Comparison of ENCODE assay signal across 1 cellular context in the genomic region with DNA sequence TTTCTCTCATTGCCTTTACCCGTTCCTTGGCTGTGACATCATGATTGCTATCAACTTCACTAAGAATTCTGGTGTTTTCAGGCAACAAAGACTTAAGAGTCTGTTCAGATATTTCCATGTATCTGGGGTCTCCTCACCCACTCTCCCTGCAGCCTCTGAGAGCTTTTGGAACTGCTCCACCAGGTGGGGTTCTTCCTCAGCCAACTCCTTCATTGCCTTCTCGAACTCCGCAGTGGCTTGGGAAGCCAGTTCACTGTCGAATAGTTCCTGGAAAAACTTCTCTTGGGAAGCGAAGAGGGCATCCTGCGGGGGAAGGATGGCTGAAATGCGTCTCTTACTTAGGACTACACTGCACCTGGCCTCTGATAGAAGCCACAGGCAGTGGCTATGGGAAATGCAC.
TF ChIP-seq lines count a peak whose summit lies in the region.

No MANE protein-coding gene starts in this region.

TF ChIP-seq in GM23338, 12 proteins besides CTCF, POLR2A, EP300 and RAD21 (continued from another document):
- TF ChIP-seq ZNF462 (CRISPR knock-in tag; IDR thresholded peaks at IDR 0.05) (no peak), EZH2phosphoT487 (IDR thresholded peaks at IDR 0.05; ENCODE audit: unreplicated experiment) (no peak), ZNF114 (CRISPR knock-in tag; IDR thresholded peaks at IDR 0.05) (no peak), POLR2AphosphoS5 (IDR thresholded peaks at IDR 0.05; ENCODE audit: low read depth) (no peak), CREB1 (CRISPR knock-in tag; IDR thresholded peaks at IDR 0.05; ENCODE audit: low read depth) (no peak), REST (IDR thresholded peaks at IDR 0.05; ENCODE audit: unreplicated experiment) (no peak), ZNF331 (CRISPR knock-in tag; IDR thresholded peaks at IDR 0.05; ENCODE audit: low read depth) (no peak), STAT1 (IDR thresholded peaks at IDR 0.05; ENCODE audit: unreplicated experiment) (no peak), JUNB (IDR thresholded peaks at IDR 0.05; ENCODE audit: unreplicated experiment) (no peak), EZH2 (IDR thresholded peaks at IDR 0.05; ENCODE audit: low read depth, unreplicated experiment) (no peak)
- TF ChIP-seq, protein P1, sequence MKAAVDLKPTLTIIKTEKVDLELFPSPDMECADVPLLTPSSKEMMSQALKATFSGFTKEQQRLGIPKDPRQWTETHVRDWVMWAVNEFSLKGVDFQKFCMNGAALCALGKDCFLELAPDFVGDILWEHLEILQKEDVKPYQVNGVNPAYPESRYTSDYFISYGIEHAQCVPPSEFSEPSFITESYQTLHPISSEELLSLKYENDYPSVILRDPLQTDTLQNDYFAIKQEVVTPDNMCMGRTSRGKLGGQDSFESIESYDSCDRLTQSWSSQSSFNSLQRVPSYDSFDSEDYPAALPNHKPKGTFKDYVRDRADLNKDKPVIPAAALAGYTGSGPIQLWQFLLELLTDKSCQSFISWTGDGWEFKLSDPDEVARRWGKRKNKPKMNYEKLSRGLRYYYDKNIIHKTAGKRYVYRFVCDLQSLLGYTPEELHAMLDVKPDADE (IDR thresholded peaks at IDR 0.05), result no peak
TF ChIP-seq in GM23338: peak in this region for 0.
